ENCODE assay signal across 14 cellular contexts in the genomic region with DNA sequence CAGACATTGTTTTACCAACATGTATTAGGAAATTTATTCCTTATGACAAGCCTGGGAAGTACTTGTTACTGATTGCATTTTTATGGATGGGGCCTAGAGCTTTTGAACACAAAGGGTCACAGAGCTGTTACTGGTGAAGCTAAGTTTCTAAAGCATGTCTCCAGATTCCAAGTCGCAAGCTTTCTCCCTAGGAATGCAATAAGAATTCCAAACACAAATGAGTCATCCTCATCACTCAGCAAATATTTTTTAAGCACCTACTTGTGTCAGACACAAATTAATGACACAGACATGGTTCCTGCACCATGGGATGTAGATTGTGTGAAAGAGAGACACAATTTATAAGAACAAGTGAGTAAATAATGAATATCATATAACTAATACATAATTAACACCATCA. TPM values are rescaled to one million over a fixed set of nuclear protein-coding genes. Genes with fewer than 3 reads are reported as not detected.
DNase-seq lines count a peak whose midpoint lies in the region; ATAC-seq, FAIRE-seq and TF ChIP-seq lines count a peak whose summit lies in the region.
"Had no signal": no experiment of that assay in that cellular context is flagged by ENCODE, and none has a peak within 500 bp of the region (broad histone marks: within the 10 kb centered on the region; RNA-seq: fewer than 3 reads in every experiment).

No MANE protein-coding gene starts in this region.

- DNase-seq in Right ventricle myocardium inferior (ENCODE audit: missing footprints) (no peak), right atrium auricular region (ENCODE audit: low spot score) (no peak), amniotic epithelial cell (ENCODE audit: low read depth) (peak; percentile 87), hepatocyte (ENCODE audit: low spot score) (no peak), urothelium cell line (ENCODE audit: low spot score) (peak; percentile 61), germinal center (ENCODE audit: low spot score) (no peak), DMS 273 treated with DMSO at 0.1 percent for 48 hours (lab: John Stamatoyannopoulos, UW) (no peak)
- DNase-seq: 8988T; activated effector memory CD4-positive, alpha-beta T cell treated with Interleukin-2 at 50 U/mL for 16 hours; head of caudate nucleus had no signal

- FAIRE-seq in urothelium cell line (lab: Jason Lieb, UNC): no peak
- FAIRE-seq: HepG2 had no signal

- H3K9me3 ChIP-seq in right atrium auricular region: no peaks in the 10 kb centered on the region
- no peaks in the 10 kb centered on the region for H3K9me3 ChIP-seq in hepatocyte (ENCODE audit: low read depth)

- ATAC-seq in Right ventricle myocardium inferior (peak; percentile 23), GM21786 (IDR thresholded peaks at IDR 0.05; ENCODE audit: unreplicated experiment) (no peak)
- ATAC-seq: HepG2; stimulated activated memory B cell treated with anti-CD40 and anti-IgM and Interleukin-4, amounts not matched to agents 10 μg/mL and 1 μg/mL and 100 μg/mL, for 72 hours had no signal

- H3K9me2 ChIP-seq in hepatocyte (replicated peaks; ENCODE audit: insufficient read depth): no peaks in the 10 kb centered on the region

- H3K4me3 ChIP-seq in right atrium auricular region: no peak overlapping the region
- no peak overlapping the region for H3K4me3 ChIP-seq in hepatocyte

- no peak overlapping the region for H3K4me2 ChIP-seq in hepatocyte

- H3K27ac ChIP-seq in right atrium auricular region: no peak overlapping the region
- peak overlapping the region; percentile 29 for H3K27ac ChIP-seq in hepatocyte
- H3K27ac ChIP-seq: parathyroid adenoma had no signal

- WGBS in hepatocyte (ENCODE audit: low lambda C conversion rate, missing lambda C conversion rate): 5% methylated on average over 1 of the region's 1 CpG

- H3K27me3 ChIP-seq in right atrium auricular region: no peaks in the 10 kb centered on the region
- no peaks in the 10 kb centered on the region for H3K27me3 ChIP-seq in hepatocyte

- TF ChIP-seq CTCF in right atrium auricular region (IDR thresholded peaks at IDR 0.05) (no peak), hepatocyte (IDR thresholded peaks at IDR 0.05; ENCODE audit: poor library complexity) (no peak)

- H3K36me3 ChIP-seq in right atrium auricular region (no peaks in the 10 kb centered on the region), hepatocyte (replicated peaks; ENCODE audit: insufficient read depth, low read depth) (no peaks in the 10 kb centered on the region)

- no peaks in the 10 kb centered on the region for H3K79me2 ChIP-seq in hepatocyte
- H3K79me2 ChIP-seq: parathyroid adenoma had no signal

- no peak overlapping the region for H2AFZ ChIP-seq in hepatocyte
- H2AFZ ChIP-seq: parathyroid adenoma had no signal

- intact Hi-C loops in Right ventricle myocardium inferior (cut with DNase I): no loop called here

- no peaks in the 10 kb centered on the region for H4K20me1 ChIP-seq in hepatocyte (ENCODE audit: insufficient read depth, poor library complexity, severe bottlenecking)

- H3K4me1 ChIP-seq in right atrium auricular region (peaks cover 0 to 6% of the 10 kb centered on the region in 2 donors), hepatocyte (ENCODE audit: insufficient read depth) (peaks cover 8% of the 10 kb centered on the region)
- H3K4me1 ChIP-seq: parathyroid adenoma had no signal

RNA-seq across cellular contexts. Expression of a gene that starts 11.0 kb away (rescaled TPM):
- 267 TPM for total RNA-seq in Right ventricle myocardium inferior
- 100 to 1,000 TPM in 1 of 2 donors, 10 to 100 TPM in 1; 41.2 to 272 TPM for total RNA-seq in right atrium auricular region
- total RNA-seq in hepatocyte: 32.0 and 35.1 TPM in 2 replicates
- 34.1 and 35.4 TPM in 2 replicates for polyA plus RNA-seq in hepatocyte

RNA-seq across cellular contexts. Expression of a gene that starts 52.5 kb away (rescaled TPM):
- 5.5 TPM for total RNA-seq in Right ventricle myocardium inferior
- 1 to 10 TPM in 1 of 2 donors, under 1 TPM in 1; 0.24 to 1.0 TPM for total RNA-seq in right atrium auricular region
- not detected in 2 replicates for total RNA-seq in hepatocyte
- polyA plus RNA-seq in hepatocyte: 0.39 TPM in 1 of 2 replicates, not detected in the other
- total RNA-seq: HepG2 had no signal
- polyA plus RNA-seq: HepG2 had no signal

Comparison
In these comparisons a context has a peak if more than half of its experiments do, and no peak if none do; other contexts are left out.
1. DNase-seq: peak in amniotic epithelial cell (single experiment) and urothelium cell line (single experiment); none in Right ventricle myocardium inferior (single experiment), right atrium auricular region (single experiment), hepatocyte (single experiment), germinal center (single experiment) and DMS 273 treated with DMSO at 0.1 percent for 48 hours (single experiment).